ENCODE assay signal across 16 cellular contexts in genomic region chr7:142760071-142760642, GRCh38. TPM values are rescaled to one million over a fixed set of nuclear protein-coding genes. Genes with fewer than 3 reads are reported as not detected.
"Had no signal": no experiment of that assay in that cellular context is flagged by ENCODE, and none has a peak within 500 bp of the region (broad histone marks: within the 10 kb centered on the region; RNA-seq: fewer than 3 reads in every experiment).

No MANE protein-coding gene starts in this region.

- H3K27me3 ChIP-seq: sigmoid colon, upper lobe of right lung had no signal

- H3K4me1 ChIP-seq: psoas muscle, sigmoid colon, upper lobe of right lung had no signal

- H3K27ac ChIP-seq: psoas muscle, sigmoid colon, upper lobe of right lung had no signal

- ATAC-seq: activated naive CD8-positive, alpha-beta T cell treated with anti-CD3 and anti-CD28 coated beads, Interleukin-2, amount 50 U/mL, for 24 hours; left lobe of liver; natural killer cell; psoas muscle; upper lobe of right lung; WTC11 had no signal

- H3K4me3 ChIP-seq: psoas muscle, sigmoid colon, upper lobe of right lung had no signal

- H3K9me3 ChIP-seq: psoas muscle, sigmoid colon, upper lobe of right lung had no signal

- DNase-seq: activated CD4-positive, alpha-beta T cell treated with anti-CD3 and anti-CD28 coated beads for 48 hours; activated naive CD4-positive, alpha-beta T cell; activated naive CD8-positive, alpha-beta T cell treated with anti-CD3 and anti-CD28 coated beads, Interleukin-2, amount 50 U/mL, for 24 hours; dermis blood vessel endothelial cell; erythroblast; foreskin fibroblast; mammary epithelial cell; natural killer cell; nucleus accumbens; psoas muscle; sigmoid colon; stimulated activated naive CD4-positive, alpha-beta T cell treated with Interleukin-2 at 50 U/mL for 16 hours; upper lobe of right lung had no signal

- H3K36me3 ChIP-seq: sigmoid colon, upper lobe of right lung had no signal

RNA-seq across cellular contexts. Expression of gene PRSS2, which starts 10.6 kb away (rescaled TPM):
- total RNA-seq: activated T-helper 1 cell treated with anti-CD3 and anti-CD28 coated beads, Interleukin-12 subunit alpha, Interleukin-12 subunit beta, Interleukin-2, Interleukin-4 antibody, amounts not matched to agents 30 ng/mL and 10 ng/mL and 1 ng/mL, durations not matched to agents 14 hours and 24 hours and 36 hours; dermis blood vessel endothelial cell; mammary epithelial cell; natural killer cell; sigmoid colon; upper lobe of right lung had no signal

RNA-seq across cellular contexts. Expression of gene PRSS1, which starts 10.9 kb away (rescaled TPM):
- total RNA-seq: activated T-helper 1 cell treated with anti-CD3 and anti-CD28 coated beads, Interleukin-12 subunit alpha, Interleukin-12 subunit beta, Interleukin-2, Interleukin-4 antibody, amounts not matched to agents 30 ng/mL and 10 ng/mL and 1 ng/mL, durations not matched to agents 14 hours and 24 hours and 36 hours; dermis blood vessel endothelial cell; mammary epithelial cell; natural killer cell; sigmoid colon; upper lobe of right lung had no signal
